2 cellular contexts compared by ENCODE assay signal in the genomic region with DNA sequence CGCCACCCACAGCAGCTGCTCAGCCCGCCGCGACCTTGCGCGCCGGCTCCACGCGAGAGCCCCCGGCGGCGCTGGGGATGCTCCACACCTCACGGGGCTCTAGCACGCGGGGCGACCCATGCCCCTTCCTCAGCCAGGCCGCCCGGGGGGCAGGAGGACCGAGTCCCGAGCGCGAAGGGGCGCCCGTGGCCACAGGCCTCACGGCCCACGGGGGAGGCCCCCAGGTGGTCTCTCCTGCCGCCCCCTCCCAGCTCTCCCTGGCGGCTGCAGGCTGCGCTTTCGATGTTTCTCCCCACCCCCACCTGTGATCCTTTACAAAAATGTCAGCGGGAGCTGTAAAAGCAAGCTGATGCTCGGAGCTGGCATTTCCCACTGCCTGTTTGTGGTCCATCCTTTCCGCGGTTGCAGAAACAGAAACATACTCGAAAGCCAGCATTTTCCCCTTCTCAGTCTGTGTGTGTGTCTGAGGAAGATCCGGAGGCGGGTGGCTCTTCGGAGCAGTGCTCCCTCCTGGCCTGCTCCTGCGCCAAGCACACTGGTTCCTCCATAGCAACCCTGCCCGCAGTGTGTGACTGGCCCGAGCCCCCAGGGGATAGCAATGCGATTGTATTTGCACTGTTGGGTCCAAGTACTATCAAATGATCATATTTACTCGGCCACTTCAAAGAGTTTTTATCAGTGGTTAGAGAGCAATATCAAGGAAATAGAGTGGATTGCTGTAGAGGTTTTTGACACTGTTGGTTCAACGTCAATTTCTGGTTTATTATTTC.
A peak's percentile ranks its signal among the peaks of the same experiment; 100 is the strongest.
TF ChIP-seq lines count a peak whose summit lies in the region.

No MANE protein-coding gene starts in this region.

TF ChIP-seq in GM12878, 131 proteins besides CTCF, POLR2A, EP300 and RAD21 (continued from another document):
- 0 out of 2 replicates have a peak, but pooled peaks have one; percentile 41 for TF ChIP-seq ZNF687 (IDR thresholded peaks at IDR 0.05)
- TF ChIP-seq HDAC2 (IDR thresholded peaks at IDR 0.05), result no peak
- no peak for TF ChIP-seq CEBPB (IDR thresholded peaks at IDR 0.05; ENCODE audit: borderline replicate concordance in 1 of 2, low read depth in 2 of 2, low read length in 2 of 2)

TF ChIP-seq in liver, 16 proteins besides CTCF, POLR2A, EP300 and RAD21 (continued from another document):
- TF ChIP-seq, protein P1, sequence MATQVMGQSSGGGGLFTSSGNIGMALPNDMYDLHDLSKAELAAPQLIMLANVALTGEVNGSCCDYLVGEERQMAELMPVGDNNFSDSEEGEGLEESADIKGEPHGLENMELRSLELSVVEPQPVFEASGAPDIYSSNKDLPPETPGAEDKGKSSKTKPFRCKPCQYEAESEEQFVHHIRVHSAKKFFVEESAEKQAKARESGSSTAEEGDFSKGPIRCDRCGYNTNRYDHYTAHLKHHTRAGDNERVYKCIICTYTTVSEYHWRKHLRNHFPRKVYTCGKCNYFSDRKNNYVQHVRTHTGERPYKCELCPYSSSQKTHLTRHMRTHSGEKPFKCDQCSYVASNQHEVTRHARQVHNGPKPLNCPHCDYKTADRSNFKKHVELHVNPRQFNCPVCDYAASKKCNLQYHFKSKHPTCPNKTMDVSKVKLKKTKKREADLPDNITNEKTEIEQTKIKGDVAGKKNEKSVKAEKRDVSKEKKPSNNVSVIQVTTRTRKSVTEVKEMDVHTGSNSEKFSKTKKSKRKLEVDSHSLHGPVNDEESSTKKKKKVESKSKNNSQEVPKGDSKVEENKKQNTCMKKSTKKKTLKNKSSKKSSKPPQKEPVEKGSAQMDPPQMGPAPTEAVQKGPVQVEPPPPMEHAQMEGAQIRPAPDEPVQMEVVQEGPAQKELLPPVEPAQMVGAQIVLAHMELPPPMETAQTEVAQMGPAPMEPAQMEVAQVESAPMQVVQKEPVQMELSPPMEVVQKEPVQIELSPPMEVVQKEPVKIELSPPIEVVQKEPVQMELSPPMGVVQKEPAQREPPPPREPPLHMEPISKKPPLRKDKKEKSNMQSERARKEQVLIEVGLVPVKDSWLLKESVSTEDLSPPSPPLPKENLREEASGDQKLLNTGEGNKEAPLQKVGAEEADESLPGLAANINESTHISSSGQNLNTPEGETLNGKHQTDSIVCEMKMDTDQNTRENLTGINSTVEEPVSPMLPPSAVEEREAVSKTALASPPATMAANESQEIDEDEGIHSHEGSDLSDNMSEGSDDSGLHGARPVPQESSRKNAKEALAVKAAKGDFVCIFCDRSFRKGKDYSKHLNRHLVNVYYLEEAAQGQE (IDR thresholded peaks at IDR 0.05), result no peak
- no peak for TF ChIP-seq YY1 (IDR thresholded peaks at IDR 0.05)
- TF ChIP-seq JUND (IDR thresholded peaks at IDR 0.05), result no peak
- TF ChIP-seq GABPA (IDR thresholded peaks at IDR 0.05 in 1 of 2, conservative IDR thresholded peaks at IDR 0.05 in 1 of 2), result no peak
- TF ChIP-seq FOXA1 (IDR thresholded peaks at IDR 0.05), result no peak
- TF ChIP-seq SP1 (IDR thresholded peaks at IDR 0.05), result no peak
- TF ChIP-seq EGR1 (IDR thresholded peaks at IDR 0.05; ENCODE audit: low read depth in 2 of 2), result no peak
- no peak for TF ChIP-seq RXRA (IDR thresholded peaks at IDR 0.05)
- no peak for TF ChIP-seq ZBTB33 (IDR thresholded peaks at IDR 0.05)
- no peak for TF ChIP-seq TAF1 (conservative IDR thresholded peaks at IDR 0.05)
- TF ChIP-seq, protein P2, sequence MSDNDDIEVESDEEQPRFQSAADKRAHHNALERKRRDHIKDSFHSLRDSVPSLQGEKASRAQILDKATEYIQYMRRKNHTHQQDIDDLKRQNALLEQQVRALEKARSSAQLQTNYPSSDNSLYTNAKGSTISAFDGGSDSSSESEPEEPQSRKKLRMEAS (IDR thresholded peaks at IDR 0.05), result no peak
- TF ChIP-seq, protein P3, sequence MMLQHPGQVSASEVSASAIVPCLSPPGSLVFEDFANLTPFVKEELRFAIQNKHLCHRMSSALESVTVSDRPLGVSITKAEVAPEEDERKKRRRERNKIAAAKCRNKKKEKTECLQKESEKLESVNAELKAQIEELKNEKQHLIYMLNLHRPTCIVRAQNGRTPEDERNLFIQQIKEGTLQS (IDR thresholded peaks at IDR 0.05), result no peak
- no peak for TF ChIP-seq HNF4A (conservative IDR thresholded peaks at IDR 0.05)
- TF ChIP-seq HNF4G (IDR thresholded peaks at IDR 0.05), result no peak
